In genomic region chr2:109186656-109187250, GRCh38 we compare ENCODE assay signal across 19 cellular contexts. TPM values are rescaled to one million over a fixed set of nuclear protein-coding genes. Genes with fewer than 3 reads are reported as not detected.
DNase-seq lines count a peak whose midpoint lies in the region; ATAC-seq and TF ChIP-seq lines count a peak whose summit lies in the region.
"Had no signal": no experiment of that assay in that cellular context is flagged by ENCODE, and none has a peak within 500 bp of the region (broad histone marks: within the 10 kb centered on the region; RNA-seq: fewer than 3 reads in every experiment).

No MANE protein-coding gene starts in this region.

- intact Hi-C loops in natural killer cell (cut with micrococcal nuclease) = no loop called here
- intact Hi-C loops in posterior vena cava (cut with DNase I) = no loop called here

- peaks cover 26% of the 10 kb centered on the region for H3F3A ChIP-seq in GM23248 (ENCODE audit: insufficient read depth)

- peaks cover 0 to 4% of the 10 kb centered on the region in 2 donors for H3K4me1 Mint-ChIP-seq in natural killer cell
- H3K4me1 Mint-ChIP-seq: GM23338 had no signal

- H2AFZ ChIP-seq in GM23248 = no peak overlapping the region
- H2AFZ ChIP-seq: GM23338 had no signal

- H3K9me2 ChIP-seq in GM23248 (ENCODE audit: insufficient read depth) = no peaks in the 10 kb centered on the region

- H3K36me3 ChIP-seq in GM23248 (ENCODE audit: low read depth) = no peaks in the 10 kb centered on the region
- H3K36me3 ChIP-seq in adipocyte (ENCODE audit: control insufficient read depth, insufficient read depth, low read length, severe bottlenecking) = no peaks in the 10 kb centered on the region
- H3K36me3 ChIP-seq in skeletal muscle tissue (ENCODE audit: control insufficient read depth in 3 of 3, insufficient read depth in 3 of 3, low read length in 3 of 3) = no peaks in the 10 kb centered on the region
- H3K36me3 ChIP-seq: left lung had no signal

- H3K4me3 ChIP-seq in GM23248 = no peak overlapping the region
- H3K4me3 ChIP-seq in adipocyte (ENCODE audit: low read length) = no peak overlapping the region
- no peak overlapping the region for H3K4me3 ChIP-seq in skeletal muscle tissue (ENCODE audit: low read length in 3 of 3)
- H3K4me3 ChIP-seq: GM23338, left lung, SK-N-MC had no signal

- no peak overlapping the region for H3K4me2 ChIP-seq in GM23248 (ENCODE audit: unreplicated experiment)
- H3K4me2 ChIP-seq: GM23338 had no signal

- H3K9me3 ChIP-seq in GM23248 (ENCODE audit: low read depth) (no peaks in the 10 kb centered on the region), adipocyte (ENCODE audit: control insufficient read depth, low read length) (no peaks in the 10 kb centered on the region), skeletal muscle tissue (ENCODE audit: control insufficient read depth in 3 of 3, low read length in 3 of 3) (no peaks in the 10 kb centered on the region)
- H3K9me3 ChIP-seq: left lung had no signal

- no peak overlapping the region for H3K4me3 Mint-ChIP-seq in natural killer cell
- H3K4me3 Mint-ChIP-seq: activated CD8-positive, alpha-beta T cell treated with anti-CD3 and anti-CD28 coated beads for 36 hours; GM23338 had no signal

- H3K27ac Mint-ChIP-seq in natural killer cell = no peak overlapping the region
- H3K27ac Mint-ChIP-seq: activated CD8-positive, alpha-beta T cell treated with anti-CD3 and anti-CD28 coated beads for 36 hours; GM23338 had no signal

- H3K9me3 Mint-ChIP-seq in natural killer cell = no peaks in the 10 kb centered on the region
- H3K9me3 Mint-ChIP-seq: activated CD8-positive, alpha-beta T cell treated with anti-CD3 and anti-CD28 coated beads for 36 hours; GM23338 had no signal

- no peaks in the 10 kb centered on the region for H3K27me3 ChIP-seq in GM23248 (replicated peaks; ENCODE audit: insufficient read depth)
- H3K27me3 ChIP-seq in adipocyte (replicated peaks; ENCODE audit: control insufficient read depth, insufficient read depth, low read length) = no peaks in the 10 kb centered on the region
- no peaks in the 10 kb centered on the region for H3K27me3 ChIP-seq in skeletal muscle tissue (ENCODE audit: control insufficient read depth in 3 of 3, insufficient read depth in 3 of 3, low read length in 3 of 3)
- H3K27me3 ChIP-seq: left lung had no signal

- H4K20me1 ChIP-seq in GM23248 (ENCODE audit: insufficient read depth) = no peaks in the 10 kb centered on the region

- H3K4me1 ChIP-seq in GM23248 (ENCODE audit: insufficient read depth) (peaks cover 31% of the 10 kb centered on the region), adipocyte (ENCODE audit: control insufficient read depth, insufficient read depth, low read length) (peaks cover 23% of the 10 kb centered on the region), skeletal muscle tissue (ENCODE audit: control insufficient read depth in 3 of 3, insufficient read depth in 3 of 3, low read length in 3 of 3) (peaks cover 33 to 46% (median 34%) of the 10 kb centered on the region in 3 donors)

- in situ Hi-C loops in GM23248 (cut with MboI) = no loop called here

- no peak for ATAC-seq in GM18858 (IDR thresholded peaks at IDR 0.05; ENCODE audit: unreplicated experiment)
- no peak for ATAC-seq in HG02885 (IDR thresholded peaks at IDR 0.05; ENCODE audit: poor library complexity, unreplicated experiment)
- no peak for ATAC-seq in natural killer cell
- ATAC-seq: activated CD8-positive, alpha-beta T cell treated with anti-CD3 and anti-CD28 coated beads for 36 hours; GM23338; left lung had no signal

- peaks cover 0 to 28% of the 10 kb centered on the region in 2 donors for H3K27me3 Mint-ChIP-seq in natural killer cell (ENCODE audit: low read depth in 2 of 2)
- H3K27me3 Mint-ChIP-seq: activated CD8-positive, alpha-beta T cell treated with anti-CD3 and anti-CD28 coated beads for 36 hours had no signal

- peak overlapping the region; percentile 77 for H3K9ac ChIP-seq in GM23248
- H3K9ac ChIP-seq in adipocyte (ENCODE audit: low read length) = peak overlapping the region; percentile 71
- peak overlapping the region in 1 of 3 donors; percentile 79 for H3K9ac ChIP-seq in skeletal muscle tissue (ENCODE audit: low read depth in 1 of 3, low read length in 3 of 3)

- H3K27ac ChIP-seq in GM23248 (peak overlapping the region; percentile 92), skeletal muscle tissue (ENCODE audit: low read depth, low read length) (peak overlapping the region; percentile 92)
- H3K27ac ChIP-seq: SK-N-MC had no signal

- 99% methylated on average over 9 of the region's 9 CpGs for whole genome bisulfite sequencing in GM23248 (ENCODE audit: low coverage in 1 of 2, low lambda C conversion rate in 2 of 2, missing lambda C conversion rate in 2 of 2), 2 experiments

- TF ChIP-seq CTCF in natural killer cell (IDR thresholded peaks at IDR 0.05) = no peak

- no peaks in the 10 kb centered on the region for H3K36me3 Mint-ChIP-seq in natural killer cell

- DNase-seq in GM23248 (no peak), adipocyte (ENCODE audit: low read depth) (no peak), mesenteric fat pad (ENCODE audit: low spot score) (peak; percentile 33), natural killer cell (no peak), posterior vena cava (ENCODE audit: low spot score) (no peak)
- DNase-seq: activated CD8-positive, alpha-beta T cell treated with anti-CD3 and anti-CD28 coated beads for 36 hours; activated effector memory CD4-positive, alpha-beta T cell treated with anti-CD3 and anti-CD28 coated beads, Interleukin-2, amount 50 U/mL, for 16 hours; activated T-cell treated with anti-CD3 and anti-CD28 coated beads for 4 hours; dermis blood vessel endothelial cell; left lung; NCI-H1105 treated with DMSO at 0.1 percent for 48 hours; NCI-H2081; stimulated activated CD8-positive, alpha-beta memory T cell treated with anti-CD3 and anti-CD28 coated beads, Interleukin-4, amount 100 ng/mL, for 48 hours had no signal

- H3K79me2 ChIP-seq in GM23248 (ENCODE audit: insufficient read depth) = peaks cover 38% of the 10 kb centered on the region; the same call in 1 of the 2 replicates

RNA-seq across cellular contexts. Expression of gene SH3RF3, which starts 57.7 kb away (rescaled TPM):
- total RNA-seq in GM23248 (2014; rRNA removed; shearing (Covaris generic)) = 3.3 and 5.2 TPM in 2 replicates
- polyA plus RNA-seq in GM23248 (2016; fragmentation: Nextera tagmentation; extraction: Ambion mirVana) = 1.5 and 2.1 TPM in 2 replicates
- 20.4 TPM for total RNA-seq in mesenteric fat pad
- 2.1 TPM for total RNA-seq in skeletal muscle tissue
- under 1 TPM; 0.23 to 0.61 (median 0.34) TPM for total RNA-seq in natural killer cell
- total RNA-seq in posterior vena cava = 10 to 100 TPM; 10.1 to 14.1 TPM
- polyA plus RNA-seq: HepG2 had no signal
